8 cellular contexts compared by ENCODE assay signal in the genomic region with DNA sequence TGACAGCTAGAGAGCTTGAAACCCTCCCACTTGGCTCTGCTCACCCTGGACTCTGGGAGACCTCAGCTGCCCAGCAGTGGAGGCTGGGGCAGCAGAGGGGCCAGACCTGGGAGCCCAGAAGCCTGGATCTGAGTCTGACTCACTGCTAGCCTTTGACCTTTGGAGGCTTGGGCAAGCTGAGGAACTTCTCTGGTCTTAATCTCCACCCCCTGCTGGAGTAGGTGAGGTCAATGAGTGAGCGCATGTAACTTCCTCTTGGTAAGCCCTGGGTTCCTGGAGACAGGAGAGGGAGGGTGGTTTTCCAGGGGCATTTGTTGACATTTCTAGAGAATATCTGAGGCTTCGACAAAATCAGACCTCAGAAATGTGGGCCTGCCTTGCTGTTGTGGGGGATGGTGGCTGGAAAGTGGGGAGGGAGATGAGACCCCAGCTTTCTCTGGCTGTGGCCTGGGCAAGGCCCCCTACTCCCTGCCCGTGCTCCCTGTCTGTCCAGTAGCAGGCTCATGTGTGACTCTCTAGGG.
DNase-seq lines count a peak whose midpoint lies in the region; ATAC-seq, FAIRE-seq and TF ChIP-seq lines count a peak whose summit lies in the region.

No MANE protein-coding gene starts in this region.

- DNase-seq in Daoy (ENCODE audit: low read depth) (peak; percentile 90), NCI-H2196 (lab: John Stamatoyannopoulos, UW; ENCODE audit: unreplicated experiment) (peak; percentile 77), K562 (ENCODE audit: extremely low read depth in 1 of 4, low spot score in 3 of 4) (peak; percentile 81 to 94 (median 88)), nephron progenitor cell (no peak), NCI-H446 (lab: John Stamatoyannopoulos, UW) (no peak), GM23338 (ENCODE audit: low spot score) (no peak), NCI-H345 treated with DMSO at 0.1 percent for 48 hours (lab: John Stamatoyannopoulos, UW; ENCODE audit: unreplicated experiment) (no peak), OCI-M2 (lab: John Stamatoyannopoulos, UW; ENCODE audit: unreplicated experiment) (no peak)

- 33% methylated on average over 2 of the region's 3 CpGs for WGBS in K562 (ENCODE audit: insufficient coverage, low coverage, missing lambda C conversion rate)

- ATAC-seq in K562: peak; percentile 97
- ATAC-seq in GM23338: no peak

- H3K4me1 ChIP-seq in K562 (replicated peaks in 1 of 2; ENCODE audit: control insufficient read depth in 2 of 2, insufficient read depth in 2 of 2, low read length in 2 of 2) (peaks cover 22 to 30% of the 10 kb centered on the region in 2 experiments), GM23338 (ENCODE audit: insufficient read depth) (no peaks in the 10 kb centered on the region)

- peak in 1 of 2 experiments; percentile 26; a peak in 1 of 4 replicates for TF ChIP-seq RAD21 in K562 (CRISPR knock-in tag; conservative IDR thresholded peaks at IDR 0.05 in 1 of 2, IDR thresholded peaks at IDR 0.05 in 1 of 2)

- H3K36me3 ChIP-seq in K562 (ENCODE audit: control insufficient read depth, insufficient read depth, low read length) (no peaks in the 10 kb centered on the region), GM23338 (ENCODE audit: insufficient read depth) (no peaks in the 10 kb centered on the region)

- H2AFZ ChIP-seq in K562 (ENCODE audit: low read depth, low read length) (peak overlapping the region; percentile 77), GM23338 (no peak overlapping the region)

- H4K20me1 ChIP-seq in K562 (replicated peaks; ENCODE audit: control insufficient read depth, insufficient read depth, low read length) (no peaks in the 10 kb centered on the region), GM23338 (replicated peaks; ENCODE audit: insufficient read depth) (no peaks in the 10 kb centered on the region)

- no peaks in the 10 kb centered on the region for H3K9me3 ChIP-seq in K562 (replicated peaks; ENCODE audit: control insufficient read depth, insufficient read depth, low read depth, low read length)

- no peaks in the 10 kb centered on the region for H3K36me3 Mint-ChIP-seq in nephron progenitor cell (ENCODE audit: low read depth)
- H3K36me3 Mint-ChIP-seq in GM23338 (ENCODE audit: low read depth): no peaks in the 10 kb centered on the region; the same call in 2 of the 3 replicates

- H3K27me3 Mint-ChIP-seq in nephron progenitor cell (ENCODE audit: low read depth, poor library complexity) (peaks cover 7% of the 10 kb centered on the region), GM23338 (ENCODE audit: insufficient read depth, low read depth, poor library complexity) (no peaks in the 10 kb centered on the region)

- BruUV-seq in K562 (replicated peaks; lab: Mats Ljungman, UMichigan): no TSS peak

- POLR2A ChIA-PET in K562 (lab: Yijun Ruan, JAX): interaction anchor here (0.6 to 0.7 kb wide), 2 partner anchors 8 to 343 kb away, joined by 3 read pairs; no protein-coding TSS in a partner anchor

- CTCF ChIA-PET in K562 (lab: Yijun Ruan, JAX; ENCODE audit: low intra/inter-chr PET ratio): no interaction called here

- H3K27ac ChIP-seq in K562 (ENCODE audit: extremely low read depth, low read depth, low read length) (peak overlapping the region; percentile 77), GM23338 (ENCODE audit: low read depth) (no peak overlapping the region)

- intact Hi-C loops in K562 (cut with micrococcal nuclease): no loop called here

- in situ Hi-C loops in K562 (cut with MboI): no loop called here

- peak; percentile 45; the same call in 1 of the 2 replicates for TF ChIP-seq EP300 in K562 (IDR thresholded peaks at IDR 0.05; ENCODE audit: low read length)

- peak overlapping the region; percentile 52; the same call in 1 of the 2 replicates for H3K4me2 ChIP-seq in K562 (ENCODE audit: insufficient read depth, low read length)
- H3K4me2 ChIP-seq in GM23338: no peak overlapping the region

- H3K4me1 Mint-ChIP-seq in nephron progenitor cell (peaks cover 60% of the 10 kb centered on the region), GM23338 (0 out of 3 replicates have a peak, but pooled peaks cover 2% of the 10 kb centered on the region)

- no peaks in the 10 kb centered on the region for H3K9me1 ChIP-seq in K562 (ENCODE audit: control insufficient read depth, insufficient read depth, low read length)

- no peaks in the 10 kb centered on the region for H3K27me3 ChIP-seq in K562 (ENCODE audit: control insufficient read depth in 2 of 2, insufficient read depth in 2 of 2, low read length in 2 of 2)
- H3K27me3 ChIP-seq in GM23338 (ENCODE audit: insufficient read depth): no peaks in the 10 kb centered on the region

- peak; percentile 98 for FAIRE-seq in K562 (lab: Jason Lieb, UNC)

- H3K4me3 Mint-ChIP-seq in nephron progenitor cell (no peak overlapping the region), GM23338 (no peak overlapping the region)

- peaks cover 12% of the 10 kb centered on the region for H3K9me3 Mint-ChIP-seq in nephron progenitor cell
- H3K9me3 Mint-ChIP-seq in GM23338: no peaks in the 10 kb centered on the region; the same call in 2 of the 3 replicates

- H3K27ac Mint-ChIP-seq in nephron progenitor cell (peak overlapping the region; percentile 57), GM23338 (no peak overlapping the region)

- no peaks in the 10 kb centered on the region for H3K79me2 ChIP-seq in K562 (ENCODE audit: control insufficient read depth, insufficient read depth, low read length)
- no peaks in the 10 kb centered on the region for H3K79me2 ChIP-seq in GM23338 (replicated peaks; ENCODE audit: insufficient read depth)

- peak overlapping the region; percentile 54 to 86; a peak in 3 of 4 replicates for H3K9ac ChIP-seq in K562 (ENCODE audit: insufficient read depth in 1 of 2, low read depth in 2 of 2, low read length in 2 of 2)

- no peaks in the 10 kb centered on the region for H3K9me2 ChIP-seq in GM23338 (ENCODE audit: insufficient read depth)

- TF ChIP-seq CTCF in K562 (IDR thresholded peaks at IDR 0.05 in 2 of 3, conservative IDR thresholded peaks at IDR 0.05 in 1 of 3; ENCODE audit: insufficient read depth in 2 of 3, low read depth in 1 of 3, low read length in 3 of 3) (peak in 2 of 3 experiments; percentile 11 to 34; a peak in 2 of 6 replicates), nephron progenitor cell (IDR thresholded peaks at IDR 0.05) (no peak), GM23338 (conservative IDR thresholded peaks at IDR 0.05; ENCODE audit: low read depth in 2 of 2) (no peak)

- H3K4me3 ChIP-seq in K562: no peak overlapping the region
- no peak overlapping the region for H3K4me3 ChIP-seq in GM23338

- no peak for TF ChIP-seq POLR2A in K562 (conservative IDR thresholded peaks at IDR 0.05)

- H3F3A ChIP-seq in GM23338 (replicated peaks; ENCODE audit: low read depth): no peaks in the 10 kb centered on the region

TF ChIP-seq in K562, 482 proteins besides CTCF, POLR2A, EP300 and RAD21 (continues in another document):
- TF ChIP-seq SMARCA4 (IDR thresholded peaks at IDR 0.05) (peak; percentile 71), ZBTB7A (IDR thresholded peaks at IDR 0.05; ENCODE audit: borderline replicate concordance, control insufficient read depth, low read depth, low read length) (peak; percentile 78; the same call in 1 of the 2 replicates), JUND (IDR thresholded peaks at IDR 0.05; ENCODE audit: borderline replicate concordance, low read depth, low read length) (peak; percentile 95), JUND (tag; IDR thresholded peaks at IDR 0.05; ENCODE audit: borderline replicate concordance, low read depth, low read length) (peak; percentile 90; the same call in 1 of the 3 replicates), POLR2AphosphoS5 (IDR thresholded peaks at IDR 0.05; ENCODE audit: control insufficient read depth, insufficient read depth, low read depth, low read length) (peak; percentile 50; the same call in 1 of the 2 replicates), SREBF2 (CRISPR knock-in tag; IDR thresholded peaks at IDR 0.05) (0 out of 2 replicates have a peak, but pooled peaks have one; percentile 47), ILK (tag; IDR thresholded peaks at IDR 0.05; ENCODE audit: borderline replicate concordance, low read depth) (no peak), ERF (CRISPR knock-in tag; IDR thresholded peaks at IDR 0.05) (0 out of 2 replicates have a peak, but pooled peaks have one; percentile 7), HDAC1 (IDR thresholded peaks at IDR 0.05) (0 out of 4 replicates have a peak, but pooled peaks of 1 of the 2 experiments have one; percentile 15)

TF ChIP-seq in GM23338, 12 proteins besides CTCF, POLR2A, EP300 and RAD21 (continues in another document):
- TF ChIP-seq EZH2phosphoT487 (IDR thresholded peaks at IDR 0.05; ENCODE audit: unreplicated experiment) (no peak), JUNB (IDR thresholded peaks at IDR 0.05; ENCODE audit: unreplicated experiment) (no peak), CREB1 (CRISPR knock-in tag; IDR thresholded peaks at IDR 0.05; ENCODE audit: low read depth) (no peak), ZNF331 (CRISPR knock-in tag; IDR thresholded peaks at IDR 0.05; ENCODE audit: low read depth) (no peak)
- TF ChIP-seq, protein P1, sequence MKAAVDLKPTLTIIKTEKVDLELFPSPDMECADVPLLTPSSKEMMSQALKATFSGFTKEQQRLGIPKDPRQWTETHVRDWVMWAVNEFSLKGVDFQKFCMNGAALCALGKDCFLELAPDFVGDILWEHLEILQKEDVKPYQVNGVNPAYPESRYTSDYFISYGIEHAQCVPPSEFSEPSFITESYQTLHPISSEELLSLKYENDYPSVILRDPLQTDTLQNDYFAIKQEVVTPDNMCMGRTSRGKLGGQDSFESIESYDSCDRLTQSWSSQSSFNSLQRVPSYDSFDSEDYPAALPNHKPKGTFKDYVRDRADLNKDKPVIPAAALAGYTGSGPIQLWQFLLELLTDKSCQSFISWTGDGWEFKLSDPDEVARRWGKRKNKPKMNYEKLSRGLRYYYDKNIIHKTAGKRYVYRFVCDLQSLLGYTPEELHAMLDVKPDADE (IDR thresholded peaks at IDR 0.05): no peak

Comparison
In these comparisons a context has a peak if more than half of its experiments do, and no peak if none do; other contexts are left out.
1. DNase-seq: peak in Daoy (single experiment), NCI-H2196 (single experiment) and K562 (4 of 4); none in nephron progenitor cell (single experiment), NCI-H446 (0 of 2), GM23338 (single experiment), NCI-H345 treated with DMSO at 0.1 percent for 48 hours (single experiment) and OCI-M2 (single experiment).
2. CTCF ChIP-seq: peak in K562 (2 of 3); none in nephron progenitor cell (single experiment) and GM23338 (0 of 2).